ENCODE assay signal across 9 cellular contexts in the genomic region with DNA sequence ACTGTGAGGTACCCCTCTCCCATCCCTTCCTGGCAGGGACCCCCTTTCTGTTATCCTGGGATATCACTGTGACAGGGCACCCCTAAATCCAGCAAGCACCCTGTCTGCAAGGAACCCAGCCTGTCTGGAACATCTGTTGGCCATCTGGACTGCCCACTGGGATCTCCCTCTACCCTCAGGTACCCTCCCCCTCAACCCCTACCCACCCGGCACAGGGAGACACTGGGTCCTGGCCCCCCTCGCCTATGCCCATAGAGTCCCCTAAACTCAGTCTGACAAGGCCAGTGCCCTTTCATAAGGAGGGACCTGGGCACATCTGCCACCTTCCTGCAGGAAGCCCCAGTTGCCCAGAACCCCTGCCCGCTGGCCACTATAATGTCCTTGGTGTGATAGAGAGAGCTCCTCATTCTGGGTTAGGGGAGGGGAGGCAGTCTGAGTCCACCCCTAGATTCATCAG. TPM values are rescaled to one million over a fixed set of nuclear protein-coding genes. Genes with fewer than 3 reads are reported as not detected.
A peak's percentile ranks its signal among the peaks of the same experiment; 100 is the strongest.
DNase-seq lines count a peak whose midpoint lies in the region; ATAC-seq and TF ChIP-seq lines count a peak whose summit lies in the region.
"Had no signal": no experiment of that assay in that cellular context is flagged by ENCODE, and none has a peak within 500 bp of the region (broad histone marks: within the 10 kb centered on the region; RNA-seq: fewer than 3 reads in every experiment).

No MANE protein-coding gene starts in this region.

- H3K4me1 ChIP-seq in BLaER1 (peaks cover 58% of the 10 kb centered on the region), Karpas-422 (ENCODE audit: low read length) (peaks cover 30% of the 10 kb centered on the region), colonic mucosa (peaks cover 5% of the 10 kb centered on the region)

- intact Hi-C loops in colonic mucosa (cut with DNase I) = no loop called here
- intact Hi-C loops in sciatic nerve (cut with DNase I) = no loop called here

- no peaks in the 10 kb centered on the region for H3K9me3 Mint-ChIP-seq in naive thymus-derived CD8-positive, alpha-beta T cell

- peak; percentile 58 for DNase-seq in Karpas-422
- DNase-seq in colonic mucosa = no peak
- DNase-seq in naive thymus-derived CD8-positive, alpha-beta T cell = no peak
- no peak for DNase-seq in caudate nucleus (lab: John Stamatoyannopoulos, UW)
- DNase-seq in sciatic nerve (ENCODE audit: low spot score) = no peak
- DNase-seq: T1000 had no signal

- H3K4me3 ChIP-seq in BLaER1 (peak overlapping the region; percentile 67), Karpas-422 (ENCODE audit: low read length) (peak overlapping the region; percentile 88), colonic mucosa (peak overlapping the region; percentile 40)

- no peak for TF ChIP-seq POLR2A in GM18505 (IDR thresholded peaks at IDR 0.05; ENCODE audit: borderline replicate concordance, extremely low read depth, insufficient read depth, insufficient read length)

- H3K4me1 Mint-ChIP-seq in naive thymus-derived CD8-positive, alpha-beta T cell = peaks cover 23 to 50% (median 41%) of the 10 kb centered on the region in 4 donors

- H3K36me3 Mint-ChIP-seq in naive thymus-derived CD8-positive, alpha-beta T cell = peaks cover 0 to 10% (median 0%) of the 10 kb centered on the region in 3 donors

- H4K20me1 ChIP-seq in BLaER1 (peaks cover 28% of the 10 kb centered on the region), Karpas-422 (ENCODE audit: insufficient read depth, low read depth, low read length) (no peaks in the 10 kb centered on the region)

- TF ChIP-seq CTCF in colonic mucosa (IDR thresholded peaks at IDR 0.05) = no peak

- H3K4me3 Mint-ChIP-seq in naive thymus-derived CD8-positive, alpha-beta T cell = peak overlapping the region; percentile 60 to 91 (median 78)

- H3K27me3 ChIP-seq in BLaER1 (no peaks in the 10 kb centered on the region), Karpas-422 (ENCODE audit: low read length) (no peaks in the 10 kb centered on the region), colonic mucosa (no peaks in the 10 kb centered on the region)

- no peaks in the 10 kb centered on the region for H3K9me2 ChIP-seq in Karpas-422 (replicated peaks; ENCODE audit: insufficient read depth, low read length)

- peak overlapping the region in 8 of 10 donors; percentile 62 to 97 (median 87) for H3K27ac Mint-ChIP-seq in naive thymus-derived CD8-positive, alpha-beta T cell

- H3K27me3 Mint-ChIP-seq in naive thymus-derived CD8-positive, alpha-beta T cell = no peaks in the 10 kb centered on the region

- no peak for ATAC-seq in naive thymus-derived CD8-positive, alpha-beta T cell
- no peak for ATAC-seq in GM19397 (IDR thresholded peaks at IDR 0.05; ENCODE audit: unreplicated experiment)
- ATAC-seq in GM18505 (IDR thresholded peaks at IDR 0.05; ENCODE audit: unreplicated experiment) = no peak
- ATAC-seq in sciatic nerve = no peak

- H3K9me3 ChIP-seq in BLaER1 (no peaks in the 10 kb centered on the region), Karpas-422 (ENCODE audit: low read length) (no peaks in the 10 kb centered on the region), colonic mucosa (no peaks in the 10 kb centered on the region)

- H3K79me2 ChIP-seq in Karpas-422 (ENCODE audit: low read length) = peaks cover 21% of the 10 kb centered on the region

- H3K36me3 ChIP-seq in BLaER1 = peaks cover 30% of the 10 kb centered on the region
- no peaks in the 10 kb centered on the region for H3K36me3 ChIP-seq in Karpas-422 (ENCODE audit: insufficient read depth, low read length)
- peaks cover 6% of the 10 kb centered on the region for H3K36me3 ChIP-seq in colonic mucosa

- peak overlapping the region; percentile 95 for H3K4me2 ChIP-seq in BLaER1
- peak overlapping the region; percentile 90 for H3K4me2 ChIP-seq in Karpas-422 (ENCODE audit: low read depth, low read length, poor library complexity, severe bottlenecking)

- POLR2A ChIA-PET in naive thymus-derived CD8-positive, alpha-beta T cell (lab: Charles Lee) = interaction anchor here (0.6 to 4.6 kb wide), 10 partner anchors 14 to 331 kb away, joined by 3 to 23 read pairs (median 7); partner anchors contain the start of genes CHMP2A and TRIM28

- H3K27ac ChIP-seq in BLaER1 = peak overlapping the region; percentile 80
- peak overlapping the region; percentile 73 for H3K27ac ChIP-seq in Karpas-422 (ENCODE audit: low read length)
- H3K27ac ChIP-seq in colonic mucosa = no peak overlapping the region
- no peak overlapping the region for H3K27ac ChIP-seq in caudate nucleus (ENCODE audit: low read depth, low read length)

- H2AFZ ChIP-seq in Karpas-422 (ENCODE audit: low read length) = no peak overlapping the region

- H3K9ac ChIP-seq in BLaER1 = peak overlapping the region; percentile 82
- H3K9ac ChIP-seq in Karpas-422 (ENCODE audit: low read length) = peak overlapping the region; percentile 97
- peak overlapping the region in 1 of 2 donors; percentile 57 for H3K9ac ChIP-seq in colonic mucosa (ENCODE audit: low read depth in 2 of 2, low read length in 2 of 2)

RNA-seq across cellular contexts. Expression of gene SLC27A5, which starts 2.8 kb away (rescaled TPM):
- 1.2 and 10.0 TPM in 2 replicates for total RNA-seq in Karpas-422 (2014; rRNA removed; shearing (Covaris generic); ENCODE audit: low replicate concordance)
- total RNA-seq in colonic mucosa (1 to 10 TPM; 3.7 to 8.7 TPM), sciatic nerve (10.1 TPM)
- 10 to 100 TPM; 16.6 to 19.9 TPM for total RNA-seq in naive thymus-derived CD8-positive, alpha-beta T cell
- polyA plus RNA-seq in naive thymus-derived CD8-positive, alpha-beta T cell = 10 to 100 TPM; 24.5 to 39.2 (median 31.1) TPM

RNA-seq across cellular contexts. Expression of gene ZBTB45, which starts 5.0 kb away (rescaled TPM):
- total RNA-seq in Karpas-422 (2014; rRNA removed; shearing (Covaris generic); ENCODE audit: low replicate concordance) = 2.0 and 4.7 TPM in 2 replicates
- 10 to 100 TPM; 13.5 to 20.2 TPM for total RNA-seq in colonic mucosa
- 10 to 100 TPM; 21.3 to 23.0 TPM for total RNA-seq in naive thymus-derived CD8-positive, alpha-beta T cell
- 1 to 10 TPM; 2.8 to 5.3 (median 3.5) TPM for polyA plus RNA-seq in naive thymus-derived CD8-positive, alpha-beta T cell
- total RNA-seq in sciatic nerve = 14.9 TPM

RNA-seq across cellular contexts. Expression of gene TRIM28, which starts 29.3 kb away (rescaled TPM):
- total RNA-seq in Karpas-422 (2014; rRNA removed; shearing (Covaris generic); ENCODE audit: low replicate concordance) = 142 and 257 TPM in 2 replicates
- total RNA-seq in colonic mucosa = 100 to 1,000 TPM; 205 to 412 TPM
- 100 to 1,000 TPM; 429 to 434 TPM for total RNA-seq in naive thymus-derived CD8-positive, alpha-beta T cell
- 100 to 1,000 TPM in 1 of 3 donors, 10 to 100 TPM in 2; 55.7 to 114 (median 62.7) TPM for polyA plus RNA-seq in naive thymus-derived CD8-positive, alpha-beta T cell
- 168 TPM for total RNA-seq in sciatic nerve

RNA-seq across cellular contexts. Expression of gene ZNF446, which starts 38.4 kb away (rescaled TPM):
- 11.8 and 20.6 TPM in 2 replicates for total RNA-seq in Karpas-422 (2014; rRNA removed; shearing (Covaris generic); ENCODE audit: low replicate concordance)
- 10 to 100 TPM in 1 of 2 donors, 1 to 10 TPM in 1; 7.4 to 10.5 TPM for total RNA-seq in colonic mucosa
- total RNA-seq in naive thymus-derived CD8-positive, alpha-beta T cell = 10 to 100 TPM; 18.7 to 20.4 TPM
- polyA plus RNA-seq in naive thymus-derived CD8-positive, alpha-beta T cell = 1 to 10 TPM; 1.6 to 2.7 (median 2.4) TPM
- 10.3 TPM for total RNA-seq in sciatic nerve

RNA-seq across cellular contexts. Expression of gene CHMP2A, which starts 40.3 kb away (rescaled TPM):
- 54.2 and 85.9 TPM in 2 replicates for total RNA-seq in Karpas-422 (2014; rRNA removed; shearing (Covaris generic); ENCODE audit: low replicate concordance)
- 100 to 1,000 TPM; 176 to 183 TPM for total RNA-seq in colonic mucosa
- total RNA-seq in naive thymus-derived CD8-positive, alpha-beta T cell = 10 to 100 TPM; 59.2 to 60.0 TPM
- polyA plus RNA-seq in naive thymus-derived CD8-positive, alpha-beta T cell = 100 to 1,000 TPM; 135 to 154 (median 144) TPM
- total RNA-seq in sciatic nerve = 94.6 TPM

Comparison
In these comparisons a context has a peak if more than half of its experiments do, and no peak if none do; other contexts are left out.
1. H3K27ac ChIP-seq: peak in BLaER1 (single experiment) and Karpas-422 (single experiment); none in colonic mucosa (single experiment) and caudate nucleus (single experiment).
2. Peak in every context shown above with its lines, with median percentiles within 50 percentile points of each other: H3K4me3 ChIP-seq.